ENCODE assay signal across 15 cellular contexts in the genomic region with DNA sequence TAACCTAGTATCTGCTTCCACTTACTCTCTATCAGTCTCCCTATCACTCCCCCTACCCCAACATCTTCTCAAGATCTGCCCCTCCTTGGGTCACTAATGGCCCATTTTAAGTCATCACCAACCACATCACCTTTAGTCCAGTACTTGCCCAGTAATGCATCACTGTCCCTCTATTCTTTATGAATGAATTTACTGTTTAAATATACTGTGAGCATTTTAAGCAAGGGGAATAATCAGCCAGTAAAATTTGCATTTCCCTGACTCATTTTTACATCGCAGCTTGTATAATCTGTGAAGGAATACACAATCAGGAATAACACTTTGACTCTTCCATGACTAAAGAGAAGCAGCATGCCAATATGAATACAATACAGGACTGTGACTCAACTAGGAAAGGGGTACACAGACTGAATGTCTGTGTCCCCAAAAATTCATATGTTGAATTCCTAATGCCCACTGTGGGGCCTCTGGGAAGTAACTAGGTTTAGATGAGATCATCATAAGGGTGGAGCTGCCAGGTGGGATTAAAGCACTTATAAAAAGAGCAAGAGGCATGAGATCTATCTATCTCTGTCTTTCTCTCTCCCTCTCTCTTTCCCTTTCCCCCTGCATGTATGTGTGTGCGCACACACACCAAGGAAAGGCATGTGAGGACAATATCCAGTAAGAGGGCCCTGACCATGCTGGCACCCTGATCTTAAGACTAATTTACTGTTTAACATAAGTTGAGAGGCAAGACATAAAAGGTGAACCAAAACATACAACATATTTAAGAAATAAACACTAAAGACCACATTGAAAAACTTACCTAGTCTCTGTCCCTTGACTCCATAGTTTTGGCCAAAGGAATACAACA. TPM values are rescaled to one million over a fixed set of nuclear protein-coding genes. Genes with fewer than 3 reads are reported as not detected.
"Had no signal": no experiment of that assay in that cellular context is flagged by ENCODE, and none has a peak within 500 bp of the region (broad histone marks: within the 10 kb centered on the region; RNA-seq: fewer than 3 reads in every experiment).

No MANE protein-coding gene starts in this region.

- DNase-seq: activated effector memory CD4-positive, alpha-beta T cell treated with Interleukin-2 at 50 U/mL for 16 hours; esophagus squamous epithelium; left ventricle myocardium superior; nephron progenitor cell; occipital lobe; right cardiac atrium; small intestine; stimulated activated CD4-positive, alpha-beta T cell treated with anti-CD3 and anti-CD28 coated beads, Interleukin-4, amount 100 ng/mL, for 4 hours had no signal

- H3K4me1 ChIP-seq: esophagus squamous epithelium, prostate gland had no signal

- ATAC-seq: left ventricle myocardium superior, right cardiac atrium had no signal

- H3K27ac Mint-ChIP-seq: memory B cell; nephron progenitor cell; stimulated activated naive CD8-positive, alpha-beta T cell treated with anti-CD3 and anti-CD28 coated beads, Interleukin-15, Interleukin-2, amounts not matched to agents 100 ng/mL and 50 ng/mL, for 24 hours had no signal

- H3K9me3 Mint-ChIP-seq: memory B cell; nephron progenitor cell; stimulated activated naive CD8-positive, alpha-beta T cell treated with anti-CD3 and anti-CD28 coated beads, Interleukin-15, Interleukin-2, amounts not matched to agents 100 ng/mL and 50 ng/mL, for 24 hours had no signal

- H3K27ac ChIP-seq: esophagus squamous epithelium, prostate gland, SK-N-MC had no signal

- H3K4me1 Mint-ChIP-seq: nephron progenitor cell had no signal

- FAIRE-seq: colon, endothelial cell of umbilical vein, small intestine had no signal

- H3K9me3 ChIP-seq: esophagus squamous epithelium, prostate gland had no signal

- H3K4me3 Mint-ChIP-seq: memory B cell; nephron progenitor cell; stimulated activated naive CD8-positive, alpha-beta T cell treated with anti-CD3 and anti-CD28 coated beads, Interleukin-15, Interleukin-2, amounts not matched to agents 100 ng/mL and 50 ng/mL, for 24 hours had no signal

- H3K4me3 ChIP-seq: esophagus squamous epithelium, prostate gland, SK-N-MC had no signal

- H3K27me3 Mint-ChIP-seq: memory B cell; stimulated activated naive CD8-positive, alpha-beta T cell treated with anti-CD3 and anti-CD28 coated beads, Interleukin-15, Interleukin-2, amounts not matched to agents 100 ng/mL and 50 ng/mL, for 24 hours had no signal

RNA-seq across cellular contexts. Expression of a gene that starts 55.1 kb away (rescaled TPM):
- total RNA-seq: activated CD8-positive, alpha-beta memory T cell treated with anti-CD3 and anti-CD28 coated beads for 36 hours; endothelial cell of umbilical vein; prostate gland had no signal
- polyA plus RNA-seq: endothelial cell of umbilical vein, small intestine had no signal
